28 cellular contexts compared by ENCODE assay signal in genomic region chr20:20036756-20037155, GRCh38. TPM values are rescaled to one million over a fixed set of nuclear protein-coding genes. Genes with fewer than 3 reads are reported as not detected.
DNase-seq lines count a peak whose midpoint lies in the region; ATAC-seq and TF ChIP-seq lines count a peak whose summit lies in the region.
"Had no signal": no experiment of that assay in that cellular context is flagged by ENCODE, and none has a peak within 500 bp of the region (broad histone marks: within the 10 kb centered on the region; RNA-seq: fewer than 3 reads in every experiment).

No MANE protein-coding gene starts in this region.

- no peaks in the 10 kb centered on the region for H3K4me1 Mint-ChIP-seq in activated naive CD8-positive, alpha-beta T cell treated with anti-CD3 and anti-CD28 coated beads, Interleukin-2, amount 10 ng/mL, durations not matched to agents 7 days and 5 days
- no peaks in the 10 kb centered on the region for H3K4me1 Mint-ChIP-seq in activated naive CD8-positive, alpha-beta T cell treated with anti-CD3 and anti-CD28 coated beads for 36 hours
- peaks cover 18% of the 10 kb centered on the region for H3K4me1 Mint-ChIP-seq in chondrocyte (ENCODE audit: low read depth)
- H3K4me1 Mint-ChIP-seq in stimulated activated naive CD8-positive, alpha-beta T cell treated with anti-CD3 and anti-CD28 coated beads, Interleukin-15, amount 100 ng/mL, for 72 hours: no peaks in the 10 kb centered on the region

- no peak for TF ChIP-seq CTCF in chondrocyte (IDR thresholded peaks at IDR 0.05)

- peaks cover 22% of the 10 kb centered on the region for H3K36me3 Mint-ChIP-seq in activated naive CD8-positive, alpha-beta T cell treated with anti-CD3 and anti-CD28 coated beads, Interleukin-2, amount 10 ng/mL, durations not matched to agents 7 days and 5 days
- peaks cover 6% of the 10 kb centered on the region for H3K36me3 Mint-ChIP-seq in activated naive CD8-positive, alpha-beta T cell treated with anti-CD3 and anti-CD28 coated beads for 36 hours
- peaks cover 30% of the 10 kb centered on the region for H3K36me3 Mint-ChIP-seq in chondrocyte (ENCODE audit: low read depth)

- POLR2A ChIA-PET in activated naive CD8-positive, alpha-beta T cell treated with anti-CD3 and anti-CD28 coated beads, Interleukin-2, amount 10 ng/mL, durations not matched to agents 7 days and 5 days (lab: Charles Lee): no interaction called here

- H3K27me3 Mint-ChIP-seq in activated naive CD8-positive, alpha-beta T cell treated with anti-CD3 and anti-CD28 coated beads, Interleukin-2, amount 10 ng/mL, durations not matched to agents 7 days and 5 days: no peaks in the 10 kb centered on the region
- no peaks in the 10 kb centered on the region for H3K27me3 Mint-ChIP-seq in activated naive CD8-positive, alpha-beta T cell treated with anti-CD3 and anti-CD28 coated beads for 36 hours
- no peaks in the 10 kb centered on the region for H3K27me3 Mint-ChIP-seq in chondrocyte (ENCODE audit: low read depth)
- H3K27me3 Mint-ChIP-seq in stimulated activated naive CD8-positive, alpha-beta T cell treated with anti-CD3 and anti-CD28 coated beads, Interleukin-15, amount 100 ng/mL, for 72 hours: no peaks in the 10 kb centered on the region

- no peak for ATAC-seq in activated naive CD8-positive, alpha-beta T cell treated with anti-CD3 and anti-CD28 coated beads, Interleukin-2, amount 10 ng/mL, durations not matched to agents 7 days and 5 days (ENCODE audit: low read depth)
- no peak for ATAC-seq in stimulated activated naive CD8-positive, alpha-beta T cell treated with anti-CD3 and anti-CD28 coated beads, Interleukin-15, amount 100 ng/mL, for 72 hours
- ATAC-seq: left ventricle myocardium superior, sciatic nerve had no signal

- H3K4me3 Mint-ChIP-seq in activated naive CD8-positive, alpha-beta T cell treated with anti-CD3 and anti-CD28 coated beads, Interleukin-2, amount 10 ng/mL, durations not matched to agents 7 days and 5 days: no peak overlapping the region
- no peak overlapping the region for H3K4me3 Mint-ChIP-seq in activated naive CD8-positive, alpha-beta T cell treated with anti-CD3 and anti-CD28 coated beads for 36 hours
- H3K4me3 Mint-ChIP-seq in chondrocyte (ENCODE audit: unreplicated experiment): no peak overlapping the region
- H3K4me3 Mint-ChIP-seq in stimulated activated naive CD8-positive, alpha-beta T cell treated with anti-CD3 and anti-CD28 coated beads, Interleukin-15, amount 100 ng/mL, for 72 hours: no peak overlapping the region
- H3K4me3 Mint-ChIP-seq: mesothelial cell of epicardium had no signal

- H3K9me3 Mint-ChIP-seq in activated naive CD8-positive, alpha-beta T cell treated with anti-CD3 and anti-CD28 coated beads, Interleukin-2, amount 10 ng/mL, durations not matched to agents 7 days and 5 days: no peaks in the 10 kb centered on the region
- no peaks in the 10 kb centered on the region for H3K9me3 Mint-ChIP-seq in activated naive CD8-positive, alpha-beta T cell treated with anti-CD3 and anti-CD28 coated beads for 36 hours
- no peaks in the 10 kb centered on the region for H3K9me3 Mint-ChIP-seq in chondrocyte (ENCODE audit: low read depth)
- H3K9me3 Mint-ChIP-seq in stimulated activated naive CD8-positive, alpha-beta T cell treated with anti-CD3 and anti-CD28 coated beads, Interleukin-15, amount 100 ng/mL, for 72 hours: no peaks in the 10 kb centered on the region
- H3K9me3 Mint-ChIP-seq: mesothelial cell of epicardium had no signal

- DNase-seq in DMS 273 treated with DMSO at 0.1 percent for 48 hours (lab: John Stamatoyannopoulos, UW) (peak; percentile 72), DMS 273 (lab: John Stamatoyannopoulos, UW; ENCODE audit: unreplicated experiment) (no peak), chondrocyte (ENCODE audit: low spot score) (no peak), COR-L47 (lab: John Stamatoyannopoulos, UW) (no peak), NCI-H1930 (lab: John Stamatoyannopoulos, UW) (no peak)
- DNase-seq in activated naive CD8-positive, alpha-beta T cell treated with anti-CD3 and anti-CD28 coated beads, Interleukin-2, amount 10 ng/mL, durations not matched to agents 7 days and 5 days: no peak
- DNase-seq in activated naive CD8-positive, alpha-beta T cell treated with anti-CD3 and anti-CD28 coated beads for 36 hours: no peak
- no peak for DNase-seq in stimulated activated naive CD8-positive, alpha-beta T cell treated with anti-CD3 and anti-CD28 coated beads, Interleukin-15, amount 100 ng/mL, for 72 hours
- DNase-seq: activated CD4-positive, alpha-beta T cell treated with anti-CD3 and anti-CD28 coated beads, Interleukin-2, amount 50 U/mL, for 4 hours; activated CD4-positive, CD25-positive, alpha-beta regulatory T cell; activated CD8-positive, alpha-beta memory T cell treated with anti-CD3 and anti-CD28 coated beads, Interleukin-2, amount 50 U/mL, for 48 hours; activated effector memory CD4-positive, alpha-beta T cell treated with Interleukin-2 at 50 U/mL for 16 hours; C1 segment of cervical spinal cord; dorsolateral prefrontal cortex; foreskin melanocyte; GOT3; heart left ventricle; islet precursor cell; left ventricle myocardium superior; NCI-H1092; NCI-H187; NCI-H510A treated with DMSO at 0.1 percent for 48 hours; OCI-M1; stimulated activated CD8-positive, alpha-beta memory T cell treated with anti-CD3 and anti-CD28 coated beads, Interleukin-4, amount 100 ng/mL, for 48 hours; T-helper 1 cell had no signal

- H3K27ac Mint-ChIP-seq in activated naive CD8-positive, alpha-beta T cell treated with anti-CD3 and anti-CD28 coated beads, Interleukin-2, amount 10 ng/mL, durations not matched to agents 7 days and 5 days: peak overlapping the region; percentile 18
- H3K27ac Mint-ChIP-seq in activated naive CD8-positive, alpha-beta T cell treated with anti-CD3 and anti-CD28 coated beads for 36 hours: no peak overlapping the region
- peak overlapping the region; percentile 5 for H3K27ac Mint-ChIP-seq in chondrocyte (ENCODE audit: unreplicated experiment)
- H3K27ac Mint-ChIP-seq in stimulated activated naive CD8-positive, alpha-beta T cell treated with anti-CD3 and anti-CD28 coated beads, Interleukin-15, amount 100 ng/mL, for 72 hours: peak overlapping the region; percentile 29 to 72

RNA-seq across cellular contexts. Expression of gene CRNKL1, which starts 15.5 kb away (rescaled TPM):
- 10 to 100 TPM; 23.2 to 25.1 TPM for total RNA-seq in activated naive CD8-positive, alpha-beta T cell treated with anti-CD3 and anti-CD28 coated beads, Interleukin-2, amount 10 ng/mL, durations not matched to agents 7 days and 5 days
- total RNA-seq in activated naive CD8-positive, alpha-beta T cell treated with anti-CD3 and anti-CD28 coated beads for 36 hours: 10 to 100 TPM; 26.7 to 28.8 TPM
- 14.3 to 20.5 TPM (median 16.4 TPM) in 3 replicates for total RNA-seq in chondrocyte

RNA-seq across cellular contexts. Expression of gene CFAP61, which starts 15.6 kb away (rescaled TPM):
- not detected for total RNA-seq in activated naive CD8-positive, alpha-beta T cell treated with anti-CD3 and anti-CD28 coated beads, Interleukin-2, amount 10 ng/mL, durations not matched to agents 7 days and 5 days
- total RNA-seq in activated naive CD8-positive, alpha-beta T cell treated with anti-CD3 and anti-CD28 coated beads for 36 hours: not detected
- not detected in 3 replicates for total RNA-seq in chondrocyte
- total RNA-seq: HT-29 had no signal

RNA-seq across cellular contexts. Expression of gene NAA20, which starts 19.6 kb away (rescaled TPM):
- 10 to 100 TPM; 40.1 to 42.7 TPM for total RNA-seq in activated naive CD8-positive, alpha-beta T cell treated with anti-CD3 and anti-CD28 coated beads, Interleukin-2, amount 10 ng/mL, durations not matched to agents 7 days and 5 days
- total RNA-seq in activated naive CD8-positive, alpha-beta T cell treated with anti-CD3 and anti-CD28 coated beads for 36 hours: 100 to 1,000 TPM; 116 to 118 TPM
- 44.9 to 47.2 TPM (median 46.2 TPM) in 3 replicates for total RNA-seq in chondrocyte
